ENCODE assay signal across 8 cellular contexts in the genomic region with DNA sequence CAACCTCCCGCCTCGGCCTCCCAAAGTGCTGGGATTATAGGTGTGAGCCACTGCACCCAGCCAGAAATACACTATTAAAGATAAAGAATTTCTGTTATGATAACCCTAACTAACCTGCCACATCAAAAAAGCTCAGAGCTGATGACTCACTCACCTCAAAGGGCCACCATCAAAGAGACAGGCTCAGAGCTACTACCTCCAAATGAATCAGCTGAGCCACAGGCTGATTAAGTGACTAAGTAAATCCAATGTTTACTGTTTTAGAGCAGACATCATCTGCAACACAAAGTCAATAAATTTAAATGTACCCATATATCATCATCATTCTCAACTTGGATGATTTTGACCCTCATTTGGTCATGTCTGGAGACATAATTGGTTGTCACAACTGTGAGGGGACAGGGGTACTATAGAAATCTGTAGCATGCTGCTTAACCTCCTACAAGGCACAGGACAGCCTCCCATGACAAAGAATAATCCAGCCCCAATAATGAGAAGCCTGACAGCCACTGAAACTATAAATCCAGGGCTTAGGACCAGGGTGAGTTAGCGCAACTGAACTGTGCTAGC.
A peak's percentile ranks its signal among the peaks of the same experiment; 100 is the strongest.
DNase-seq lines count a peak whose midpoint lies in the region; ATAC-seq and TF ChIP-seq lines count a peak whose summit lies in the region.

No MANE protein-coding gene starts in this region.

- DNase-seq in Calu3, result peak; percentile 18
- peak; percentile 97 for DNase-seq in M059J (ENCODE audit: low read depth)
- DNase-seq in activated effector memory CD4-positive, alpha-beta T cell treated with anti-CD3 and anti-CD28 coated beads, Interleukin-2, amount 50 U/mL, for 16 hours, result peak; percentile 80
- DNase-seq in natural killer cell treated with Interleukin-12 subunit alpha and Interleukin-12 subunit beta and Interleukin-15 and Interleukin-18, amount 100 ng/mL, for 72 hours (ENCODE audit: low spot score), result no peak
- no peak for DNase-seq in hippocampal formation (lab: John Stamatoyannopoulos, UW)
- no peak for DNase-seq in GOT3 (lab: John Stamatoyannopoulos, UW)

- CTCF ChIA-PET in Calu3 (lab: Charles Lee), result interaction anchor here (0.6 to 1.4 kb wide), 10 partner anchors 11 to 399 kb away, joined by 3 to 5 read pairs (median 4); no protein-coding TSS in a partner anchor

- TF ChIP-seq CTCF in Calu3 (IDR thresholded peaks at IDR 0.05; ENCODE audit: unreplicated experiment), result no peak

- H3K27me3 Mint-ChIP-seq in Calu3 (ENCODE audit: unreplicated experiment), result no peaks in the 10 kb centered on the region
- H3K27me3 Mint-ChIP-seq in natural killer cell treated with Interleukin-12 subunit alpha and Interleukin-12 subunit beta and Interleukin-15 and Interleukin-18, amount 100 ng/mL, for 72 hours, result no peaks in the 10 kb centered on the region

- intact Hi-C loops in Calu3 (cut with micrococcal nuclease; ENCODE audit: unreplicated experiment), result no loop called here

- no peaks in the 10 kb centered on the region for H3K9me3 Mint-ChIP-seq in Calu3 (ENCODE audit: low read depth, unreplicated experiment)
- H3K9me3 Mint-ChIP-seq in natural killer cell treated with Interleukin-12 subunit alpha and Interleukin-12 subunit beta and Interleukin-15 and Interleukin-18, amount 100 ng/mL, for 72 hours, result no peaks in the 10 kb centered on the region

- H3K4me3 Mint-ChIP-seq in Calu3 (ENCODE audit: low read depth, unreplicated experiment), result no peak overlapping the region
- peak overlapping the region; percentile 13 for H3K4me3 Mint-ChIP-seq in natural killer cell treated with Interleukin-12 subunit alpha and Interleukin-12 subunit beta and Interleukin-15 and Interleukin-18, amount 100 ng/mL, for 72 hours

- no peak overlapping the region for H3K27ac Mint-ChIP-seq in Calu3 (ENCODE audit: unreplicated experiment)
- H3K27ac Mint-ChIP-seq in natural killer cell treated with Interleukin-12 subunit alpha and Interleukin-12 subunit beta and Interleukin-15 and Interleukin-18, amount 100 ng/mL, for 72 hours, result peak overlapping the region in 1 of 2 donors; percentile 62

- peak; percentile 83 to 96 for ATAC-seq in natural killer cell treated with Interleukin-12 subunit alpha and Interleukin-12 subunit beta and Interleukin-15 and Interleukin-18, amount 100 ng/mL, for 72 hours
- ATAC-seq in HG02973 (IDR thresholded peaks at IDR 0.05; ENCODE audit: unreplicated experiment) (no peak), HG03457 (IDR thresholded peaks at IDR 0.05; ENCODE audit: unreplicated experiment) (no peak)

- H3K36me3 Mint-ChIP-seq in Calu3 (ENCODE audit: insufficient read depth, unreplicated experiment), result peaks cover 12% of the 10 kb centered on the region
- H3K36me3 Mint-ChIP-seq in natural killer cell treated with Interleukin-12 subunit alpha and Interleukin-12 subunit beta and Interleukin-15 and Interleukin-18, amount 100 ng/mL, for 72 hours, result no peaks in the 10 kb centered on the region

- no TSS peak for BruUV-seq in Calu3 (replicated peaks; lab: Mats Ljungman, UMichigan)

- H3K4me1 Mint-ChIP-seq in Calu3 (ENCODE audit: low read depth, unreplicated experiment), result peaks cover 11% of the 10 kb centered on the region
- peaks cover 14 to 21% of the 10 kb centered on the region in 2 donors for H3K4me1 Mint-ChIP-seq in natural killer cell treated with Interleukin-12 subunit alpha and Interleukin-12 subunit beta and Interleukin-15 and Interleukin-18, amount 100 ng/mL, for 72 hours (ENCODE audit: low read depth in 2 of 2)

Comparison
In these comparisons a context has a peak if more than half of its experiments do, and no peak if none do; other contexts are left out.
1. DNase-seq: peak in Calu3 (single experiment), M059J (single experiment) and activated effector memory CD4-positive, alpha-beta T cell treated with anti-CD3 and anti-CD28 coated beads, Interleukin-2, amount 50 U/mL, for 16 hours (single experiment); none in natural killer cell treated with Interleukin-12 subunit alpha and Interleukin-12 subunit beta and Interleukin-15 and Interleukin-18, amount 100 ng/mL, for 72 hours (single experiment), hippocampal formation (0 of 2) and GOT3 (single experiment).
2. ATAC-seq: peak in natural killer cell treated with Interleukin-12 subunit alpha and Interleukin-12 subunit beta and Interleukin-15 and Interleukin-18, amount 100 ng/mL, for 72 hours (2 of 2); none in HG02973 (single experiment) and HG03457 (single experiment).